1 cellular context compared by ENCODE assay signal in genomic region chr9:113656771-113657670, GRCh38.
TF ChIP-seq lines count a peak whose summit lies in the region.

No MANE protein-coding gene starts in this region.

TF ChIP-seq in WTC11, 78 proteins besides CTCF, POLR2A, EP300 and RAD21 (continued from another document):
- TF ChIP-seq, protein P1, sequence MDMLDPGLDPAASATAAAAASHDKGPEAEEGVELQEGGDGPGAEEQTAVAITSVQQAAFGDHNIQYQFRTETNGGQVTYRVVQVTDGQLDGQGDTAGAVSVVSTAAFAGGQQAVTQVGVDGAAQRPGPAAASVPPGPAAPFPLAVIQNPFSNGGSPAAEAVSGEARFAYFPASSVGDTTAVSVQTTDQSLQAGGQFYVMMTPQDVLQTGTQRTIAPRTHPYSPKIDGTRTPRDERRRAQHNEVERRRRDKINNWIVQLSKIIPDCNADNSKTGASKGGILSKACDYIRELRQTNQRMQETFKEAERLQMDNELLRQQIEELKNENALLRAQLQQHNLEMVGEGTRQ (CRISPR knock-in tag; IDR thresholded peaks at IDR 0.05): no peak
- TF ChIP-seq, protein P2, sequence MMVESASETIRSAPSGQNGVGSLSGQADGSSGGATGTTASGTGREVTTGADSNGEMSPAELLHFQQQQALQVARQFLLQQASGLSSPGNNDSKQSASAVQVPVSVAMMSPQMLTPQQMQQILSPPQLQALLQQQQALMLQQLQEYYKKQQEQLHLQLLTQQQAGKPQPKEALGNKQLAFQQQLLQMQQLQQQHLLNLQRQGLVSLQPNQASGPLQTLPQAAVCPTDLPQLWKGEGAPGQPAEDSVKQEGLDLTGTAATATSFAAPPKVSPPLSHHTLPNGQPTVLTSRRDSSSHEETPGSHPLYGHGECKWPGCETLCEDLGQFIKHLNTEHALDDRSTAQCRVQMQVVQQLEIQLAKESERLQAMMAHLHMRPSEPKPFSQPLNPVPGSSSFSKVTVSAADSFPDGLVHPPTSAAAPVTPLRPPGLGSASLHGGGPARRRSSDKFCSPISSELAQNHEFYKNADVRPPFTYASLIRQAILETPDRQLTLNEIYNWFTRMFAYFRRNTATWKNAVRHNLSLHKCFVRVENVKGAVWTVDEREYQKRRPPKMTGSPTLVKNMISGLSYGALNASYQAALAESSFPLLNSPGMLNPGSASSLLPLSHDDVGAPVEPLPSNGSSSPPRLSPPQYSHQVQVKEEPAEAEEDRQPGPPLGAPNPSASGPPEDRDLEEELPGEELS (CRISPR knock-in tag; IDR thresholded peaks at IDR 0.05): no peak
